25 cellular contexts compared by ENCODE assay signal in genomic region chr10:35992107-35992506, GRCh38.
"Had no signal": no experiment of that assay in that cellular context is flagged by ENCODE, and none has a peak within 500 bp of the region (broad histone marks: within the 10 kb centered on the region; RNA-seq: fewer than 3 reads in every experiment).

No MANE protein-coding gene starts in this region.

- H3K27me3 ChIP-seq: hepatocyte, left lung, sigmoid colon, stomach, transverse colon had no signal

- H3K4me1 ChIP-seq: left lung, sigmoid colon, stomach, transverse colon had no signal

- ATAC-seq: activated T-cell treated with anti-CD3 and anti-CD28 coated beads, Interleukin-2, amount 50 U/mL, for 72 hours; left lung; stimulated activated memory B cell treated with anti-CD40 and anti-IgM and Interleukin-4, amounts not matched to agents 10 μg/mL and 1 μg/mL and 100 μg/mL, for 72 hours; T-helper 17 cell had no signal

- DNase-seq: activated CD4-positive, alpha-beta T cell treated with anti-CD3 and anti-CD28 coated beads for 4 hours; activated CD4-positive, alpha-beta T cell treated with anti-CD3 and anti-CD28 coated beads, Interleukin-2, amount 50 U/mL, for 48 hours; activated CD4-positive, CD25-positive, alpha-beta regulatory T cell; activated effector memory CD4-positive, alpha-beta T cell treated with Interleukin-2 at 50 U/mL for 16 hours; activated naive CD4-positive, alpha-beta T cell treated with anti-CD3 and anti-CD28 coated beads for 36 hours; activated naive CD8-positive, alpha-beta T cell treated with anti-CD3 and anti-CD28 coated beads, Interleukin-2, amount 10 ng/mL, durations not matched to agents 7 days and 5 days; activated T-cell treated with anti-CD3 and anti-CD28 coated beads, Interleukin-2, amount 50 U/mL, for 72 hours; amniotic stem cell; cerebellar nuclear complex; erythroblast; foreskin fibroblast; immature natural killer cell; left lung; naive B cell; occipital lobe; posterior cingulate gyrus; sigmoid colon; stimulated activated CD4-positive, alpha-beta T cell treated with anti-CD3 and anti-CD28 coated beads, Interleukin-15, amount 100 ng/mL, for 24 hours; stomach; T-helper 17 cell; transverse colon had no signal

- H3K9me3 ChIP-seq: left lung, sigmoid colon, stomach, transverse colon had no signal

- H3K27ac ChIP-seq: coronary artery, hepatocyte, left lung, sigmoid colon, stomach, transverse colon had no signal

- H3K4me3 ChIP-seq: coronary artery, hepatocyte, left lung, sigmoid colon, smooth muscle cell, stomach, transverse colon had no signal

- H3K36me3 ChIP-seq: left lung, sigmoid colon, stomach, transverse colon had no signal
